Comparison of ENCODE assay signal across 9 cellular contexts in the genomic region with DNA sequence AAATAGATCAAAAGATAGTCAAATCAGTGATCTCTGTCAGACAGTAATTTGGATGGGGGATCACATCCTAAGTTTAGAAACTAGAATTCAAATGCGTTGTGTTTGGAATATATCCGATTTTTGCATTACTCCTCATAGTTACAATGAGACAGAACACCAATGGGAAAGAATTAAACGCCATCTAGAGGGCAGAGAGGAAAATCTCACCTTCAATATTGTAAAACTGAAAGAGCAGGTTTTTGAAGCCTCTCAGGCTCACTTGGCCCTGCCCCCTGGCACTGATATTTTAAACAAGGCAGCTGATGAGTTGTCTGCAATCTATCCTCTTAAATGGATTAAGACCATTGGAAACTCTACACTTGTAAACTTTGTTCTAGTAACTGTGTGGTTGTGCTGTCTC. TPM values are rescaled to one million over a fixed set of nuclear protein-coding genes. Genes with fewer than 3 reads are reported as not detected.
DNase-seq lines count a peak whose midpoint lies in the region; TF ChIP-seq lines count a peak whose summit lies in the region.
"Had no signal": no experiment of that assay in that cellular context is flagged by ENCODE, and none has a peak within 500 bp of the region (broad histone marks: within the 10 kb centered on the region; RNA-seq: fewer than 3 reads in every experiment).

No MANE protein-coding gene starts in this region.

- H3K4me3 Mint-ChIP-seq in activated naive CD8-positive, alpha-beta T cell treated with anti-CD3 and anti-CD28 coated beads for 36 hours: no peak overlapping the region

- H3K27ac Mint-ChIP-seq in activated naive CD8-positive, alpha-beta T cell treated with anti-CD3 and anti-CD28 coated beads for 36 hours: no peak overlapping the region

- TF ChIP-seq EP300 in stomach (IDR thresholded peaks at IDR 0.05): no peak

- in situ Hi-C loops in brain microvascular endothelial cell (cut with HindIII; ENCODE audit: low pct_ligation_motif_present, low sequenced_read_pairs): no loop called here

- no peaks in the 10 kb centered on the region for H3K4me1 Mint-ChIP-seq in activated naive CD8-positive, alpha-beta T cell treated with anti-CD3 and anti-CD28 coated beads for 36 hours

- no peak for TF ChIP-seq POLR2A in stomach (IDR thresholded peaks at IDR 0.05)

- H3K27ac ChIP-seq in stomach: no peak overlapping the region
- H3K27ac ChIP-seq in brain microvascular endothelial cell: no peak overlapping the region

- peaks cover 2% of the 10 kb centered on the region for H3K9me3 Mint-ChIP-seq in activated naive CD8-positive, alpha-beta T cell treated with anti-CD3 and anti-CD28 coated beads for 36 hours

- DNase-seq in NCI-H2196 (lab: John Stamatoyannopoulos, UW; ENCODE audit: unreplicated experiment) (peak; percentile 9), NCI-H2196 treated with DMSO at 0.1 percent for 48 hours (lab: John Stamatoyannopoulos, UW; ENCODE audit: unreplicated experiment) (no peak), NCI-H146 (lab: John Stamatoyannopoulos, UW) (peak; percentile 22), dermis blood vessel endothelial cell (peak; percentile 26), stomach (no peak), brain microvascular endothelial cell (no peak)
- no peak for DNase-seq in activated CD8-positive, alpha-beta memory T cell treated with anti-CD3 and anti-CD28 coated beads for 24 hours
- no peak for DNase-seq in activated naive CD8-positive, alpha-beta T cell treated with anti-CD3 and anti-CD28 coated beads for 36 hours

- H3K4me3 ChIP-seq in stomach: no peak overlapping the region
- no peak overlapping the region for H3K4me3 ChIP-seq in brain microvascular endothelial cell (ENCODE audit: low read depth, low read length)

- no peaks in the 10 kb centered on the region for H3K36me3 ChIP-seq in stomach
- H3K36me3 ChIP-seq in brain microvascular endothelial cell (replicated peaks): no peaks in the 10 kb centered on the region

- intact Hi-C loops in stomach (cut with DNase I; ENCODE audit: low total_unique reads): no loop called here

- TF ChIP-seq CTCF in stomach (IDR thresholded peaks at IDR 0.05) (peak in 4 of 7 experiments; percentile 19 to 42 (median 24)), brain microvascular endothelial cell (IDR thresholded peaks at IDR 0.05; ENCODE audit: low read depth, low read length, missing control alignments) (no peak)

- peaks cover 0 to 3% (median 0%) of the 10 kb centered on the region in 4 donors for H3K4me1 ChIP-seq in stomach

- peaks cover 2% of the 10 kb centered on the region for H3K36me3 Mint-ChIP-seq in activated naive CD8-positive, alpha-beta T cell treated with anti-CD3 and anti-CD28 coated beads for 36 hours

- peaks cover 0 to 57% (median 0%) of the 10 kb centered on the region in 3 donors for H3K27me3 ChIP-seq in stomach
- H3K27me3 ChIP-seq in brain microvascular endothelial cell (replicated peaks): no peaks in the 10 kb centered on the region

- peaks cover 51% of the 10 kb centered on the region for H3K27me3 Mint-ChIP-seq in activated naive CD8-positive, alpha-beta T cell treated with anti-CD3 and anti-CD28 coated beads for 36 hours

- WGBS in stomach, 5 donors: 13 to 51% (median 19%) methylated on average over 3 of the region's 3 CpGs

- H3K9me3 ChIP-seq in stomach: peaks cover 0 to 8% (median 2%) of the 10 kb centered on the region in 4 donors

RNA-seq across cellular contexts. Expression of gene FRG2B, which starts 17.7 kb away (rescaled TPM):
- not detected in 2 replicates for total RNA-seq in dermis blood vessel endothelial cell
- total RNA-seq in stomach: not detected
- not detected for polyA plus RNA-seq in stomach
- not detected for total RNA-seq in activated naive CD8-positive, alpha-beta T cell treated with anti-CD3 and anti-CD28 coated beads for 36 hours
- total RNA-seq: dermis microvascular lymphatic vessel endothelial cell had no signal

RNA-seq across cellular contexts. Expression of gene SYCE1, which starts 43.5 kb away (rescaled TPM):
- total RNA-seq in dermis blood vessel endothelial cell (not detected in 2 replicates), stomach (not detected)
- 1 to 10 TPM in 1 of 3 donors, under 1 TPM in 2; 0.45 to 1.7 (median 0.50) TPM for polyA plus RNA-seq in stomach
- 1 to 10 TPM; 1.4 to 1.6 TPM for total RNA-seq in activated naive CD8-positive, alpha-beta T cell treated with anti-CD3 and anti-CD28 coated beads for 36 hours
- total RNA-seq: dermis microvascular lymphatic vessel endothelial cell had no signal

Comparison
In these comparisons a context has a peak if more than half of its experiments do, and no peak if none do; other contexts are left out.
1. DNase-seq: peak in NCI-H2196 (single experiment), NCI-H146 (single experiment) and dermis blood vessel endothelial cell (single experiment); none in NCI-H2196 treated with DMSO at 0.1 percent for 48 hours (single experiment), stomach (single experiment), brain microvascular endothelial cell (single experiment), activated CD8-positive, alpha-beta memory T cell treated with anti-CD3 and anti-CD28 coated beads for 24 hours (single experiment) and activated naive CD8-positive, alpha-beta T cell treated with anti-CD3 and anti-CD28 coated beads for 36 hours (single experiment).